2 cellular contexts compared by ENCODE assay signal in the genomic region with DNA sequence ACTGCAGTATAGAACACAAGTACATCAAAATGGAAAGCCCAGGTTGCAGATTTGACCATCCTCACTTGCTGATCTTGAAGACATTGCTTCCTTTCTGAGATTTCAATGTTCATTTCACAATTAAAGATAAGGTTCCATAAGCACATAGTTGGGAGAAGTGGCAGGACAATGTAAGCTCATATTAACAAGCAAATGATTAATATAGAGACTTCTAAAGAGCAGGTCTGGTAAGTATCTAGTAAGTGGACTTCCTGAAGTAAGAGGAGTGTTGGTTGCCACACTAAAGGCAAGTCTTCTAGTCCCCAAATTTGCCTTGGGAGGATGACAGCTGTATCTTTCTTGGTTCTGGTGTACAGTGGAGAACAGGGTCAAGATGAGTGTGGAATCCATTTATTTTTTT.
TF ChIP-seq lines count a peak whose summit lies in the region.

No MANE protein-coding gene starts in this region.

TF ChIP-seq in A549, 52 proteins besides CTCF, POLR2A, EP300 and RAD21 (continued from another document):
- TF ChIP-seq HDAC2 (IDR thresholded peaks at IDR 0.05) (no peak), ELK1 (IDR thresholded peaks at IDR 0.05; ENCODE audit: low read depth, low read length) (no peak), USF2 (IDR thresholded peaks at IDR 0.05) (no peak), HEYL (CRISPR knock-in tag; IDR thresholded peaks at IDR 0.05) (no peak), MAFK (IDR thresholded peaks at IDR 0.05; ENCODE audit: partially characterized antibody) (no peak)

TF ChIP-seq in IMR-90, 13 proteins besides CTCF, POLR2A, EP300 and RAD21 (continued from another document):
- no peak for TF ChIP-seq ELK1 (IDR thresholded peaks at IDR 0.05; ENCODE audit: borderline replicate concordance, low read depth, low read length)
- no peak for TF ChIP-seq RFX5 (IDR thresholded peaks at IDR 0.05; ENCODE audit: low read depth, low read length)
- no peak for TF ChIP-seq CHD1 (IDR thresholded peaks at IDR 0.05; ENCODE audit: low read depth, low read length)
- no peak for TF ChIP-seq MAFK (IDR thresholded peaks at IDR 0.05; ENCODE audit: low read depth, low read length)
- TF ChIP-seq USF2 (IDR thresholded peaks at IDR 0.05; ENCODE audit: low read depth, low read length): no peak
- no peak for TF ChIP-seq SMC3 (IDR thresholded peaks at IDR 0.05; ENCODE audit: low read depth, low read length)
- no peak for TF ChIP-seq CEBPB (IDR thresholded peaks at IDR 0.05; ENCODE audit: low read depth, low read length)
- TF ChIP-seq MAZ (IDR thresholded peaks at IDR 0.05; ENCODE audit: borderline replicate concordance, low read depth, low read length): no peak
- no peak for TF ChIP-seq MXI1 (IDR thresholded peaks at IDR 0.05; ENCODE audit: borderline replicate concordance, low read depth, low read length)
- no peak for TF ChIP-seq RCOR1 (IDR thresholded peaks at IDR 0.05; ENCODE audit: insufficient replicate concordance, low read length)
